7 cellular contexts compared by ENCODE assay signal in the genomic region with DNA sequence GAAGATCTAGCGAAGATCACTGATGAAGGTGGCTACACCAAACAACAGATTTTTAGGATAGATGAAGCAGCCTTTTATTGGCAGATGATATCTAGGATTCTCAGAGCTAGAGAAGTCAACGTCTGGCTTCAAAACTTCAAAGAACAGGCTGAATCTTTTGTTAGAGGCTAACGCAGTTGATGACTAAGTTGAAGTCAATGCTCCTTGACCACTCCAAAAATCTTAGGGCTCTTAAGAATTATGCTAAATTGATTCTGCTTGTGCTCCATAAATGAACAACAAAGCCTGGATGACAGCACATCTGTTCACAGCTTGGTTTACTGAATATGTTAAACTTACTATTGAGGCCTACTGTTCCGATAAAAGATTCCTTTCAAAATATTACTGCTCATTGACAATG.
"Had no signal": no experiment of that assay in that cellular context is flagged by ENCODE, and none has a peak within 500 bp of the region (broad histone marks: within the 10 kb centered on the region; RNA-seq: fewer than 3 reads in every experiment).

No MANE protein-coding gene starts in this region.

- H3K4me3 Mint-ChIP-seq: GM23338, H9 had no signal

- H3K4me3 ChIP-seq: GM23338, K562 had no signal

- H3K9me3 Mint-ChIP-seq: GM23338, H9 had no signal

- H3K4me2 ChIP-seq: GM23338 had no signal

- DNase-seq: H9, HCEC 1CT, IMR-90 had no signal

- H3K27ac Mint-ChIP-seq: GM23338 had no signal

- FAIRE-seq: H1, H54, K562 had no signal

- H2AFZ ChIP-seq: GM23338 had no signal
